In the genomic region with DNA sequence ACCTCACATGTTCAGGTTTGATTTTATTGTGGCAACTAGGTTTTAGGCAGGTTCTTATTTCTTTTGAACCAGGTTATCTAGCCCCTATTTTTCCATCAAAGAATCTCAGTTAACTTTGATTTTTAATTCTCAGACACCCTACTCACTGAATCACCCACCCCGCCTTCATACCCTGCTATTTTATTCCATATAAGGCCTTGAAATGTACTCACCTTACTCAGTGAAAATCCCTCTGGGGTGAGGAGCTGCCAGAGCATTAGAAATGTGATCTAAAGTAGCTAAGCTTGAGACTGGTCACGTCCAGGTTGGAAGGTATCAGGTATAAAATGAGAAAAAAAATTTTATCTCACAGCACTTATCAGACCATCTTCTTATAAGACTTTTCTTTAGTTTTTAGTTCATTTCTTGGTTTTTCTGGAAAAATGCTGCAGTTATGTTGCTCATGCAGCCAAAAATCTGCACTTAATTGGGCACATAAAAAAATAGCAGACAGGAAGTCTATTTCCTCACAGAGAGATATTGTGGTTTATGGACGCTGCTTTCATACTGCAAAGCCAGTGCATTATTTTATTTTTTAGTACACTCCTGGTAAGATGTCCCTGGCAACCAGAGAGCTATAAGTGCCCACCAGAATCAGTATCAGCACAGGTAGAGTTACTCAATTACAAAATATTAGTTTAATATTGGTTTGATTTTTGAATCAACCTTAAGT, we compare ENCODE assay signal across 17 cellular contexts.
A peak's percentile ranks its signal among the peaks of the same experiment; 100 is the strongest.
DNase-seq lines count a peak whose midpoint lies in the region; ATAC-seq and TF ChIP-seq lines count a peak whose summit lies in the region.
"Had no signal": no experiment of that assay in that cellular context is flagged by ENCODE, and none has a peak within 500 bp of the region (broad histone marks: within the 10 kb centered on the region; RNA-seq: fewer than 3 reads in every experiment).

No MANE protein-coding gene starts in this region.

- H3K9me3 Mint-ChIP-seq in endodermal cell: no peaks in the 10 kb centered on the region
- H3K9me3 Mint-ChIP-seq: activated T-helper 17 cell treated with anti-CD3 and anti-CD28 coated beads, Interleukin-2, amount 50 U/mL, for 72 hours had no signal

- H3K27ac Mint-ChIP-seq in endodermal cell: no peak overlapping the region
- H3K27ac Mint-ChIP-seq: activated T-helper 17 cell treated with anti-CD3 and anti-CD28 coated beads, Interleukin-2, amount 50 U/mL, for 72 hours had no signal

- H3K27me3 Mint-ChIP-seq in endodermal cell (ENCODE audit: insufficient read depth): no peaks in the 10 kb centered on the region

- no peaks in the 10 kb centered on the region for H4K20me1 ChIP-seq in BLaER1 treated with 17β-estradiol and CSF1 and Interleukin-3, amounts not matched to agents 10 nM and 100 nM
- no peaks in the 10 kb centered on the region for H4K20me1 ChIP-seq in MM.1S (ENCODE audit: insufficient read depth, low read length)
- H4K20me1 ChIP-seq in mammary epithelial cell (ENCODE audit: insufficient read depth, low read length): no peaks in the 10 kb centered on the region

- no peaks in the 10 kb centered on the region for H3K36me3 Mint-ChIP-seq in endodermal cell (ENCODE audit: low read depth)

- H3K27me3 ChIP-seq in BLaER1 treated with 17β-estradiol and CSF1 and Interleukin-3, amounts not matched to agents 10 nM and 100 nM: no peaks in the 10 kb centered on the region
- H3K27me3 ChIP-seq in MM.1S (replicated peaks; ENCODE audit: insufficient read depth, low read length): no peaks in the 10 kb centered on the region
- H3K27me3 ChIP-seq in mammary epithelial cell (ENCODE audit: insufficient read depth, low read length): no peaks in the 10 kb centered on the region
- peaks cover 12% of the 10 kb centered on the region; the same call in 1 of the 2 replicates for H3K27me3 ChIP-seq in BE2C
- H3K27me3 ChIP-seq in endodermal cell (ENCODE audit: control insufficient read depth, insufficient read depth, low read length, poor library complexity, severe bottlenecking): no peaks in the 10 kb centered on the region
- H3K27me3 ChIP-seq: gastroesophageal sphincter had no signal

- H3F3A ChIP-seq in MM.1S (ENCODE audit: insufficient read depth, low read length): peaks cover 16% of the 10 kb centered on the region; the same call in 1 of the 2 replicates

- in situ Hi-C loops in mammary epithelial cell (cut with MboI; ENCODE audit: low sequenced_read_pairs in 2 of 2): no loop called here

- H3K9me2 ChIP-seq in MM.1S (replicated peaks; ENCODE audit: insufficient read depth, low read length): no peaks in the 10 kb centered on the region

- peak overlapping the region in 1 of 11 experiments; percentile 16; a peak in 1 of 22 replicates for H3K27ac ChIP-seq in BLaER1 treated with 17β-estradiol and CSF1 and Interleukin-3, amounts not matched to agents 10 nM and 100 nM
- H3K27ac ChIP-seq in MM.1S (ENCODE audit: low read length): peak overlapping the region; percentile 8; the same call in 1 of the 2 replicates
- H3K27ac ChIP-seq in mammary epithelial cell (ENCODE audit: insufficient read depth, low read depth, low read length): peak overlapping the region; percentile 10
- no peak overlapping the region for H3K27ac ChIP-seq in endodermal cell (ENCODE audit: low read depth, low read length)
- H3K27ac ChIP-seq: gastroesophageal sphincter had no signal

- CTCF ChIA-PET in mammary epithelial cell (lab: Charles Lee; ENCODE audit: low non-redundant PET): no interaction called here

- H3K9me3 ChIP-seq in BLaER1 treated with 17β-estradiol and CSF1 and Interleukin-3, amounts not matched to agents 10 nM and 100 nM (replicated peaks in 1 of 11): no peaks in the 10 kb centered on the region
- no peaks in the 10 kb centered on the region for H3K9me3 ChIP-seq in MM.1S (replicated peaks; ENCODE audit: insufficient read depth, low read length)
- H3K9me3 ChIP-seq in mammary epithelial cell (replicated peaks; ENCODE audit: insufficient read depth, low read length): no peaks in the 10 kb centered on the region
- H3K9me3 ChIP-seq in BE2C: no peaks in the 10 kb centered on the region
- no peaks in the 10 kb centered on the region for H3K9me3 ChIP-seq in endodermal cell (ENCODE audit: control insufficient read depth, low read length)
- H3K9me3 ChIP-seq: gastroesophageal sphincter had no signal

- peaks cover 20 to 37% (median 28%) of the 10 kb centered on the region in 10 experiments for H3K4me1 ChIP-seq in BLaER1 treated with 17β-estradiol and CSF1 and Interleukin-3, amounts not matched to agents 10 nM and 100 nM
- peaks cover 41% of the 10 kb centered on the region for H3K4me1 ChIP-seq in MM.1S (ENCODE audit: low read length)
- peaks cover 19% of the 10 kb centered on the region for H3K4me1 ChIP-seq in mammary epithelial cell (ENCODE audit: insufficient read depth, low read length)
- no peaks in the 10 kb centered on the region for H3K4me1 ChIP-seq in BE2C
- H3K4me1 ChIP-seq in endodermal cell (ENCODE audit: control insufficient read depth, insufficient read depth, low read length): no peaks in the 10 kb centered on the region

- peak overlapping the region; percentile 68 to 85 (median 76) for H3K4me2 ChIP-seq in BLaER1 treated with 17β-estradiol and CSF1 and Interleukin-3, amounts not matched to agents 10 nM and 100 nM
- H3K4me2 ChIP-seq in MM.1S (ENCODE audit: low read depth, low read length): peak overlapping the region; percentile 33
- peak overlapping the region; percentile 38 for H3K4me2 ChIP-seq in mammary epithelial cell (ENCODE audit: insufficient read depth, low read depth, low read length)

- H3K4me1 Mint-ChIP-seq in endodermal cell: peaks cover 3% of the 10 kb centered on the region

- H2AFZ ChIP-seq in MM.1S (ENCODE audit: low read length) (no peak overlapping the region), mammary epithelial cell (ENCODE audit: low read depth, low read length) (peak overlapping the region; percentile 66)

- ATAC-seq in HG02678 (IDR thresholded peaks at IDR 0.05; ENCODE audit: unreplicated experiment): no peak
- ATAC-seq: activated CD4-positive, CD25-positive, alpha-beta regulatory T cell treated with anti-CD3 and anti-CD28 coated beads, Interleukin-2, amount 50 U/mL, for 24 hours; activated T-helper 17 cell treated with anti-CD3 and anti-CD28 coated beads, Interleukin-2, amount 50 U/mL, for 72 hours; gastroesophageal sphincter had no signal

- DNase-seq in MM.1S: peak; percentile 33
- peak; percentile 25 for DNase-seq in mammary epithelial cell
- DNase-seq in iPS-NIHi11 (ENCODE audit: low spot score): peak; percentile 27
- no peak for DNase-seq in BE2C
- DNase-seq in endodermal cell: no peak
- DNase-seq in central memory CD4-positive, alpha-beta T cell: no peak
- DNase-seq: cerebellar nuclear complex; left ventricle myocardium superior; NCI-H146; NCI-H446; Right ventricle myocardium superior; stimulated activated CD4-positive, alpha-beta T cell treated with anti-CD3 and anti-CD28 coated beads, Interleukin-4, amount 100 ng/mL, for 1 hour had no signal

- TF ChIP-seq CTCF in MM.1S (IDR thresholded peaks at IDR 0.05; ENCODE audit: low read length): no peak
- TF ChIP-seq CTCF in mammary epithelial cell (conservative IDR thresholded peaks at IDR 0.05 in 1 of 2, IDR thresholded peaks at IDR 0.05 in 1 of 2; ENCODE audit: extremely low read depth in 1 of 2, insufficient read depth in 1 of 2, low read depth in 1 of 2, low read length in 2 of 2): no peak
- no peak for TF ChIP-seq CTCF in BE2C (IDR thresholded peaks at IDR 0.05; ENCODE audit: low read depth, low read length)
- TF ChIP-seq CTCF in endodermal cell (conservative IDR thresholded peaks at IDR 0.05): no peak

- no peaks in the 10 kb centered on the region for H3K36me3 ChIP-seq in BLaER1 treated with 17β-estradiol and CSF1 and Interleukin-3, amounts not matched to agents 10 nM and 100 nM
- H3K36me3 ChIP-seq in MM.1S (replicated peaks; ENCODE audit: insufficient read depth, low read length) (no peaks in the 10 kb centered on the region), mammary epithelial cell (ENCODE audit: insufficient read depth, low read length) (no peaks in the 10 kb centered on the region), BE2C (no peaks in the 10 kb centered on the region), endodermal cell (ENCODE audit: control insufficient read depth, insufficient read depth, low read length) (no peaks in the 10 kb centered on the region)
- H3K36me3 ChIP-seq: gastroesophageal sphincter had no signal

- H3K4me3 Mint-ChIP-seq in endodermal cell: no peak overlapping the region
- H3K4me3 Mint-ChIP-seq: activated T-helper 17 cell treated with anti-CD3 and anti-CD28 coated beads, Interleukin-2, amount 50 U/mL, for 72 hours had no signal

- H3K9ac ChIP-seq in BLaER1 treated with 17β-estradiol and CSF1 and Interleukin-3, amounts not matched to agents 10 nM and 100 nM: no peak overlapping the region
- no peak overlapping the region for H3K9ac ChIP-seq in MM.1S (ENCODE audit: low read length)
- H3K9ac ChIP-seq in mammary epithelial cell (ENCODE audit: insufficient read depth, low read length): no peak overlapping the region
- no peak overlapping the region for H3K9ac ChIP-seq in endodermal cell (ENCODE audit: extremely low read depth, low read length, poor library complexity, severe bottlenecking)

- intact Hi-C loops in mammary epithelial cell (cut with micrococcal nuclease): no loop called here

- WGBS in mammary epithelial cell (ENCODE audit: low coverage, missing lambda C conversion rate): 14% methylated on average over 3 of the region's 3 CpGs
- 95% methylated on average over 2 of the region's 3 CpGs; no CpG with 5 or more reads in 1 of the 2 experiments for WGBS in endodermal cell (ENCODE audit: insufficient coverage in 1 of 2, insufficient read length in 1 of 2), 2 experiments

- no peaks in the 10 kb centered on the region for H3K79me2 ChIP-seq in MM.1S (ENCODE audit: low read length)
- H3K79me2 ChIP-seq in mammary epithelial cell (ENCODE audit: insufficient read depth, low read length): no peaks in the 10 kb centered on the region

- no TSS peak for BruUV-seq in mammary epithelial cell (replicated peaks; lab: Mats Ljungman, UMichigan)

- dilution Hi-C loops in mammary epithelial cell (cut with HindIII; ENCODE audit: low sequenced_read_pairs): no loop called here

- peak overlapping the region in 5 of 10 experiments; percentile 8 to 38 (median 33); a peak in 8 of 20 replicates for H3K4me3 ChIP-seq in BLaER1 treated with 17β-estradiol and CSF1 and Interleukin-3, amounts not matched to agents 10 nM and 100 nM
- no peak overlapping the region for H3K4me3 ChIP-seq in MM.1S (ENCODE audit: low read length)
- H3K4me3 ChIP-seq in mammary epithelial cell (replicated peaks in 1 of 3; ENCODE audit: insufficient read depth in 1 of 3, low read depth in 2 of 3, low read length in 3 of 3): no peak overlapping the region
- no peak overlapping the region for H3K4me3 ChIP-seq in BE2C (ENCODE audit: low read depth, low read length)
- H3K4me3 ChIP-seq in endodermal cell (ENCODE audit: low read length): no peak overlapping the region
- H3K4me3 ChIP-seq: gastroesophageal sphincter had no signal

Comparison
In these comparisons a context has a peak if more than half of its experiments do, and no peak if none do; other contexts are left out.
1. DNase-seq: peak in MM.1S (single experiment), mammary epithelial cell (single experiment) and iPS-NIHi11 (single experiment); none in BE2C (single experiment), endodermal cell (single experiment) and central memory CD4-positive, alpha-beta T cell (single experiment).
2. Peak in every context shown above with its lines, with median percentiles within 50 percentile points of each other: H3K4me2 ChIP-seq.